In genomic region chr6:15152720-15153119, GRCh38 we compare ENCODE assay signal across 18 cellular contexts.
"Had no signal": no experiment of that assay in that cellular context is flagged by ENCODE, and none has a peak within 500 bp of the region (broad histone marks: within the 10 kb centered on the region; RNA-seq: fewer than 3 reads in every experiment).

No MANE protein-coding gene starts in this region.

- H3K9me3 Mint-ChIP-seq: activated naive CD4-positive, alpha-beta T cell treated with anti-CD3 and anti-CD28 coated beads for 36 hours; activated T-helper 17 cell treated with anti-CD3 and anti-CD28 coated beads, Interleukin-2, amount 50 U/mL, for 72 hours; immature natural killer cell; neural progenitor cell; stimulated activated naive CD8-positive, alpha-beta T cell treated with anti-CD3 and anti-CD28 coated beads, Interleukin-15, amount 100 ng/mL, for 72 hours had no signal

- ATAC-seq: activated T-helper 17 cell treated with anti-CD3 and anti-CD28 coated beads, Interleukin-2, amount 50 U/mL, for 72 hours; right lobe of liver; stimulated activated naive CD8-positive, alpha-beta T cell treated with anti-CD3 and anti-CD28 coated beads, Interleukin-15, amount 100 ng/mL, for 72 hours had no signal

- H3K4me1 ChIP-seq: adrenal gland, colonic mucosa, neural progenitor cell, right lobe of liver had no signal

- H3K27ac Mint-ChIP-seq: activated naive CD4-positive, alpha-beta T cell treated with anti-CD3 and anti-CD28 coated beads for 36 hours; activated T-helper 17 cell treated with anti-CD3 and anti-CD28 coated beads, Interleukin-2, amount 50 U/mL, for 72 hours; immature natural killer cell; neural progenitor cell; stimulated activated naive CD8-positive, alpha-beta T cell treated with anti-CD3 and anti-CD28 coated beads, Interleukin-15, amount 100 ng/mL, for 72 hours had no signal

- DNase-seq: activated CD4-positive, alpha-beta T cell treated with anti-CD3 and anti-CD28 coated beads, Interleukin-2, amount 50 U/mL, for 4 hours; activated CD4-positive, CD25-positive, alpha-beta regulatory T cell treated with anti-CD3 and anti-CD28 coated beads, Interleukin-2, amount 50 U/mL, for 72 hours; activated naive CD4-positive, alpha-beta T cell treated with anti-CD3 and anti-CD28 coated beads for 36 hours; activated T-cell treated with anti-CD3 and anti-CD28 coated beads for 4 hours; adrenal gland; colonic mucosa; esophagus squamous epithelium; heart left ventricle; immature natural killer cell; midbrain; ovary; right lobe of liver; stimulated activated naive CD8-positive, alpha-beta T cell treated with anti-CD3 and anti-CD28 coated beads, Interleukin-15, amount 100 ng/mL, for 72 hours had no signal

- H3K4me3 ChIP-seq: adrenal gland, colonic mucosa, esophagus squamous epithelium, heart left ventricle, lung, neural progenitor cell, ovary, right lobe of liver, smooth muscle cell had no signal

- H3K4me3 Mint-ChIP-seq: activated naive CD4-positive, alpha-beta T cell treated with anti-CD3 and anti-CD28 coated beads for 36 hours; activated T-helper 17 cell treated with anti-CD3 and anti-CD28 coated beads, Interleukin-2, amount 50 U/mL, for 72 hours; immature natural killer cell; neural progenitor cell; stimulated activated naive CD8-positive, alpha-beta T cell treated with anti-CD3 and anti-CD28 coated beads, Interleukin-15, amount 100 ng/mL, for 72 hours had no signal

- H3K27me3 ChIP-seq: adrenal gland, colonic mucosa, esophagus squamous epithelium, heart left ventricle, neural progenitor cell, ovary, right lobe of liver had no signal

- H3K36me3 ChIP-seq: adrenal gland, colonic mucosa, esophagus squamous epithelium, heart left ventricle, neural progenitor cell, ovary, right lobe of liver had no signal

- FAIRE-seq: frontal cortex had no signal

- H3K4me2 ChIP-seq: neural progenitor cell, smooth muscle cell had no signal

- H3K36me3 Mint-ChIP-seq: immature natural killer cell, neural progenitor cell had no signal

- H2AFZ ChIP-seq: neural progenitor cell had no signal

- H3K27ac ChIP-seq: adrenal gland, colonic mucosa, esophagus squamous epithelium, heart left ventricle, neural progenitor cell, ovary, right lobe of liver had no signal

- H3K27me3 Mint-ChIP-seq: activated T-helper 17 cell treated with anti-CD3 and anti-CD28 coated beads, Interleukin-2, amount 50 U/mL, for 72 hours had no signal

- H3K9ac ChIP-seq: neural progenitor cell had no signal

- H3K4me1 Mint-ChIP-seq: activated T-helper 17 cell treated with anti-CD3 and anti-CD28 coated beads, Interleukin-2, amount 50 U/mL, for 72 hours; immature natural killer cell; stimulated activated naive CD8-positive, alpha-beta T cell treated with anti-CD3 and anti-CD28 coated beads, Interleukin-15, amount 100 ng/mL, for 72 hours had no signal

- H3K9me3 ChIP-seq: adrenal gland, colonic mucosa, esophagus squamous epithelium, heart left ventricle, ovary, right lobe of liver had no signal
